In the genomic region with DNA sequence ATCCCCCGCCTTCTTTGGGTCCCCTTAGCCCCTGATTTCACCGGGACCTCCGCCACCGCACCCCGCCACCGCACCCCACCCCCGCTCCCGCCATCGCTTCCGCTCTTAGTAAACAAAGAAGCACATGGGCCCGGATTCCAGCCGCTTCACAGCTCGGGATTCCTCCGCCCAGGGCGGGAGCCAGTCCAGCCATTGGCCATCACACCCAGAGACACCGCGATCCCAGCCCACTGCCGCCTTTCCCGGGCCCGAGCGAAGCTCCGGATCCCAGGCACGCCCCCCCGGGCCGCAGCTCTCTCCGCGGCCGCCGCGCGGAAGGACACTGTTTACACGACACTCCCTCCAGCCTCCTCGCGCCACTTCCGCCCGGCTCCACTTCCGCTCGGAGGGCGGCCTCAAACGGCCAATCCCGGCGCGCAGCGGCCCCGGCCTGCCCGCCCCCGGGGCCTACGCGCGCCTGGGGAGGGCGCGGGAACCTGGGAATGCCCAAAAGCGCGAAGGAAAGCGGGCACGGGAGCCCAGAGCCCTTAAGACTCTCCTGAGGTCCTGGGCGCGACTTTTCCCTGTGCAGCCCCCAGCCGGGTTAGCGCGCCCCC, we compare ENCODE assay signal across 1 cellular context.
A peak's percentile ranks its signal among the peaks of the same experiment; 100 is the strongest.
TF ChIP-seq lines count a peak whose summit lies in the region.

No MANE protein-coding gene starts in this region.

TF ChIP-seq in HEK293, 187 proteins besides CTCF, POLR2A, EP300 and RAD21 (continued from another document):
- TF ChIP-seq, protein P1, sequence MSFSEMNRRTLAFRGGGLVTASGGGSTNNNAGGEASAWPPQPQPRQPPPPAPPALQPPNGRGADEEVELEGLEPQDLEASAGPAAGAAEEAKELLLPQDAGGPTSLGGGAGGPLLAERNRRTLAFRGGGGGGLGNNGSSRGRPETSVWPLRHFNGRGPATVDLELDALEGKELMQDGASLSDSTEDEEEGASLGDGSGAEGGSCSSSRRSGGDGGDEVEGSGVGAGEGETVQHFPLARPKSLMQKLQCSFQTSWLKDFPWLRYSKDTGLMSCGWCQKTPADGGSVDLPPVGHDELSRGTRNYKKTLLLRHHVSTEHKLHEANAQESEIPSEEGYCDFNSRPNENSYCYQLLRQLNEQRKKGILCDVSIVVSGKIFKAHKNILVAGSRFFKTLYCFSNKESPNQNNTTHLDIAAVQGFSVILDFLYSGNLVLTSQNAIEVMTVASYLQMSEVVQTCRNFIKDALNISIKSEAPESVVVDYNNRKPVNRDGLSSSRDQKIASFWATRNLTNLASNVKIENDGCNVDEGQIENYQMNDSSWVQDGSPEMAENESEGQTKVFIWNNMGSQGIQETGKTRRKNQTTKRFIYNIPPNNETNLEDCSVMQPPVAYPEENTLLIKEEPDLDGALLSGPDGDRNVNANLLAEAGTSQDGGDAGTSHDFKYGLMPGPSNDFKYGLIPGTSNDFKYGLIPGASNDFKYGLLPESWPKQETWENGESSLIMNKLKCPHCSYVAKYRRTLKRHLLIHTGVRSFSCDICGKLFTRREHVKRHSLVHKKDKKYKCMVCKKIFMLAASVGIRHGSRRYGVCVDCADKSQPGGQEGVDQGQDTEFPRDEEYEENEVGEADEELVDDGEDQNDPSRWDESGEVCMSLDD (tag by site-specific recombination; IDR thresholded peaks at IDR 0.05) = peak; percentile 70
